Comparison of ENCODE assay signal across 11 cellular contexts in genomic region chr5:17267099-17267498, GRCh38. TPM values are rescaled to one million over a fixed set of nuclear protein-coding genes. Genes with fewer than 3 reads are reported as not detected.
DNase-seq lines count a peak whose midpoint lies in the region; ATAC-seq and TF ChIP-seq lines count a peak whose summit lies in the region.
"Had no signal": no experiment of that assay in that cellular context is flagged by ENCODE, and none has a peak within 500 bp of the region (broad histone marks: within the 10 kb centered on the region; RNA-seq: fewer than 3 reads in every experiment).

No MANE protein-coding gene starts in this region.

- no peaks in the 10 kb centered on the region for H3K36me3 ChIP-seq in gastroesophageal sphincter
- H3K36me3 ChIP-seq: ovary had no signal

- no peak overlapping the region for H3K18ac ChIP-seq in H9 (ENCODE audit: insufficient read length, low read depth, low read length)

- H2BK12ac ChIP-seq in H9 (ENCODE audit: insufficient read length, low read depth, low read length), result no peak overlapping the region

- TF ChIP-seq POLR2A in gastroesophageal sphincter (IDR thresholded peaks at IDR 0.05), result no peak

- TF ChIP-seq CTCF in H9 (conservative IDR thresholded peaks at IDR 0.05) (no peak), gastroesophageal sphincter (IDR thresholded peaks at IDR 0.05) (no peak)

- no peak for TF ChIP-seq EP300 in gastroesophageal sphincter (IDR thresholded peaks at IDR 0.05)

- H3K27ac ChIP-seq in H9 (ENCODE audit: insufficient read length, low read depth, low read length), result no peak overlapping the region
- H3K27ac ChIP-seq in gastroesophageal sphincter, result no peak overlapping the region
- H3K27ac ChIP-seq: ovary had no signal

- H4K8ac ChIP-seq in H9 (replicated peaks; ENCODE audit: insufficient read length, low read depth, low read length), result no peak overlapping the region

- WGBS in H9 (ENCODE audit: extremely low coverage, insufficient read length, low lambda C conversion rate), result no CpG with 5 or more reads among the region's 5 CpGs
- WGBS in gastroesophageal sphincter (ENCODE audit: low coverage in 1 of 2), 2 donors, result 91 to 94% methylated on average over 5 of the region's 5 CpGs

- H3K79me1 ChIP-seq in H9 (ENCODE audit: insufficient read depth, low read depth, low read length, poor library complexity, severe bottlenecking), result peaks cover 2% of the 10 kb centered on the region

- no peak overlapping the region for H2AFZ ChIP-seq in H9 (ENCODE audit: low read length)

- DNase-seq in H9, result no peak
- peak in 1 of 2 donors; percentile 31 for DNase-seq in memory B cell (ENCODE audit: low spot score in 2 of 2)
- DNase-seq in left lobe of liver (ENCODE audit: low spot score), result no peak
- DNase-seq in HPDE6-E6E7 (ENCODE audit: extremely low spot score), result no peak
- DNase-seq in NCI-H146 (lab: John Stamatoyannopoulos, UW), result no peak
- DNase-seq: activated naive CD8-positive, alpha-beta T cell treated with anti-CD3 and anti-CD28 coated beads, Interleukin-2, amount 50 U/mL, for 24 hours; CD4-positive, alpha-beta T cell; ovary had no signal

- no peaks in the 10 kb centered on the region for H3K23me2 ChIP-seq in H9 (ENCODE audit: insufficient read length, low read depth, low read length, poor library complexity, severe bottlenecking)

- H3K27ac Mint-ChIP-seq in H9, result peak overlapping the region in 2 of 3 experiments; percentile 62 to 73; a peak in 1 of 7 replicates
- H3K27ac Mint-ChIP-seq in memory B cell, result peak overlapping the region; percentile 96
- H3K27ac Mint-ChIP-seq: activated naive CD8-positive, alpha-beta T cell treated with anti-CD3 and anti-CD28 coated beads, Interleukin-2, amount 50 U/mL, for 24 hours; CD4-positive, alpha-beta T cell had no signal

- no peak overlapping the region for H3K4me3 Mint-ChIP-seq in H9
- H3K4me3 Mint-ChIP-seq in memory B cell, result peak overlapping the region; percentile 79
- H3K4me3 Mint-ChIP-seq: activated naive CD8-positive, alpha-beta T cell treated with anti-CD3 and anti-CD28 coated beads, Interleukin-2, amount 50 U/mL, for 24 hours; CD4-positive, alpha-beta T cell had no signal

- ATAC-seq in GM18520 (IDR thresholded peaks at IDR 0.05; ENCODE audit: unreplicated experiment) (peak; percentile 46), HG03432 (IDR thresholded peaks at IDR 0.05; ENCODE audit: unreplicated experiment) (peak; percentile 56), memory B cell (ENCODE audit: low read depth) (peak; percentile 79), left lobe of liver (no peak), gastroesophageal sphincter (no peak)
- ATAC-seq: activated naive CD8-positive, alpha-beta T cell treated with anti-CD3 and anti-CD28 coated beads, Interleukin-2, amount 50 U/mL, for 24 hours had no signal

- no peaks in the 10 kb centered on the region for H4K20me1 ChIP-seq in H9 (ENCODE audit: control insufficient read depth, insufficient read depth, insufficient read length)

- H3K9ac ChIP-seq in H9 (ENCODE audit: extremely low read depth, insufficient read length, low read length), result no peak overlapping the region

- no peak overlapping the region for H3K4ac ChIP-seq in H9 (ENCODE audit: low read depth, low read length)

- H3K27me3 ChIP-seq in H9 (ENCODE audit: insufficient read depth, low read length), result no peaks in the 10 kb centered on the region
- no peaks in the 10 kb centered on the region for H3K27me3 ChIP-seq in gastroesophageal sphincter
- H3K27me3 ChIP-seq: ovary had no signal

- no peak overlapping the region for H3K14ac ChIP-seq in H9 (ENCODE audit: insufficient read depth, low read length)

- H3K36me3 Mint-ChIP-seq in H9 (ENCODE audit: insufficient read depth in 1 of 3, low read depth in 3 of 3) (peaks cover 13 to 41% (median 40%) of the 10 kb centered on the region in 3 experiments), memory B cell (peaks cover 7% of the 10 kb centered on the region)

- H3K56ac ChIP-seq in H9 (ENCODE audit: insufficient read length, low read depth, low read length), result no peak overlapping the region

- no peak overlapping the region for H4K5ac ChIP-seq in H9 (ENCODE audit: insufficient read length, low read depth, low read length)

- no peak overlapping the region for H3T11ph ChIP-seq in H9 (ENCODE audit: low read length)

- H2BK120ac ChIP-seq in H9 (ENCODE audit: low read depth, low read length, poor library complexity, severe bottlenecking), result no peak overlapping the region

- H3K4me1 ChIP-seq in H9 (ENCODE audit: insufficient read depth, low read length), result peaks cover 1% of the 10 kb centered on the region; the same call in 1 of the 2 replicates
- no peaks in the 10 kb centered on the region for H3K4me1 ChIP-seq in gastroesophageal sphincter

- no peaks in the 10 kb centered on the region for H3K9me3 ChIP-seq in H9 (ENCODE audit: control insufficient read depth, low read depth, low read length)
- H3K9me3 ChIP-seq in gastroesophageal sphincter, result no peaks in the 10 kb centered on the region
- H3K9me3 ChIP-seq: ovary had no signal

- H3K23ac ChIP-seq in H9 (ENCODE audit: insufficient read length, low read depth, low read length), result no peak overlapping the region

- no peak overlapping the region for H2AK5ac ChIP-seq in H9 (ENCODE audit: insufficient read length, low read length)

- no peak overlapping the region for H3K4me2 ChIP-seq in H9 (ENCODE audit: insufficient read depth, insufficient read length, low read length)

- peaks cover 12% of the 10 kb centered on the region; the same call in 1 of the 2 replicates for H3K79me2 ChIP-seq in H9 (ENCODE audit: insufficient read depth, low read length)

- no peak overlapping the region for H4K91ac ChIP-seq in H9 (ENCODE audit: insufficient read length, low read depth, low read length)

- H3K27me3 Mint-ChIP-seq in H9 (ENCODE audit: low read depth) (no peaks in the 10 kb centered on the region), memory B cell (no peaks in the 10 kb centered on the region)
- H3K27me3 Mint-ChIP-seq: activated naive CD8-positive, alpha-beta T cell treated with anti-CD3 and anti-CD28 coated beads, Interleukin-2, amount 50 U/mL, for 24 hours; CD4-positive, alpha-beta T cell had no signal

- no peak overlapping the region for H2BK20ac ChIP-seq in H9 (ENCODE audit: low read depth, low read length, poor library complexity, severe bottlenecking)

- no peaks in the 10 kb centered on the region for H3K9me3 Mint-ChIP-seq in H9
- H3K9me3 Mint-ChIP-seq in memory B cell, result peaks cover 2% of the 10 kb centered on the region

- no peak overlapping the region for H2BK5ac ChIP-seq in H9 (ENCODE audit: insufficient read length, low read length)

- H3K4me3 ChIP-seq in gastroesophageal sphincter, result no peak overlapping the region
- H3K4me3 ChIP-seq: ovary had no signal

- H2BK15ac ChIP-seq in H9 (ENCODE audit: low read depth, low read length), result no peak overlapping the region

- H3K4me1 Mint-ChIP-seq in H9, result peaks cover 29 to 45% of the 10 kb centered on the region in 2 experiments
- H3K4me1 Mint-ChIP-seq in memory B cell, result peaks cover 48% of the 10 kb centered on the region
- H3K4me1 Mint-ChIP-seq: activated naive CD8-positive, alpha-beta T cell treated with anti-CD3 and anti-CD28 coated beads, Interleukin-2, amount 50 U/mL, for 24 hours had no signal

RNA-seq across cellular contexts. Expression of gene BASP1, which starts 49.7 kb away (rescaled TPM):
- total RNA-seq in H9 (2021) (180 and 188 TPM in 2 replicates), left lobe of liver (3.4 TPM), gastroesophageal sphincter (10 to 100 TPM in 1 of 4 donors, 1 to 10 TPM in 2, under 1 TPM in 1; 0.31 to 12.9 (median 5.5) TPM)

Comparison
In these comparisons a context has a peak if more than half of its experiments do, and no peak if none do; other contexts are left out.
1. ATAC-seq: peak in GM18520 (single experiment), HG03432 (single experiment) and memory B cell (single experiment); none in left lobe of liver (single experiment) and gastroesophageal sphincter (single experiment).
2. RNA of gene BASP1, which starts 49.7 kb away (total RNA-seq): 180 to 188 TPM in H9; 0.31 to 12.9 TPM in gastroesophageal sphincter and 3.4 TPM in left lobe of liver (single experiment); every median in the first group is over 10 times any median in the second.